In genomic region chr22:49047461-49047860, GRCh38 we compare ENCODE assay signal across 26 cellular contexts.
DNase-seq lines count a peak whose midpoint lies in the region; ATAC-seq and TF ChIP-seq lines count a peak whose summit lies in the region.
"Had no signal": no experiment of that assay in that cellular context is flagged by ENCODE, and none has a peak within 500 bp of the region (broad histone marks: within the 10 kb centered on the region; RNA-seq: fewer than 3 reads in every experiment).

No MANE protein-coding gene starts in this region.

- H3K9me3 ChIP-seq in BE2C, result no peaks in the 10 kb centered on the region; the same call in 1 of the 2 replicates
- H3K9me3 ChIP-seq: BLaER1, HAP-1, SJCRH30 had no signal

- no peaks in the 10 kb centered on the region for H3K4me1 ChIP-seq in BE2C
- H3K4me1 ChIP-seq: HAP-1, SJCRH30 had no signal

- ATAC-seq in GM18870 (IDR thresholded peaks at IDR 0.05; ENCODE audit: unreplicated experiment) (no peak), HG03520 (IDR thresholded peaks at IDR 0.05; ENCODE audit: unreplicated experiment) (no peak)
- ATAC-seq: Right ventricle myocardium inferior, T-cell had no signal

- DNase-seq in Daoy (ENCODE audit: low read depth) (peak; percentile 86), NCI-H748 treated with DMSO at 0.1 percent for 48 hours (lab: John Stamatoyannopoulos, UW) (peak; percentile 5), glomerular visceral epithelial cell (ENCODE audit: extremely low spot score) (peak; percentile 1), BE2C (no peak)
- no peak for DNase-seq in stimulated activated naive CD4-positive, alpha-beta T cell (lab: John Stamatoyannopoulos, UW)
- DNase-seq: ACHN; CD4-positive, CD25-positive, alpha-beta regulatory T cell; DMS79; GF-D8; GOT3; HFFc6; KG1; MM.1S; NCI-H1417; NCI-H1694; NCI-H2029 treated with DMSO at 0.1 percent for 48 hours; NCI-H82; NK-92 treated with Interleukin-12 subunit alpha and Interleukin-12 subunit beta, amount 100 ng/mL, for 24 hours; PC-9; SJCRH30 had no signal

- TF ChIP-seq CTCF in BE2C (IDR thresholded peaks at IDR 0.05; ENCODE audit: low read depth, low read length), result no peak

- no peaks in the 10 kb centered on the region for H3K27me3 ChIP-seq in BE2C
- H3K27me3 ChIP-seq: BLaER1 had no signal

- no peak overlapping the region for H3K4me3 ChIP-seq in BE2C (ENCODE audit: low read depth, low read length)
- H3K4me3 ChIP-seq: BLaER1, HAP-1, PC-9, SJCRH30 had no signal

- H3K36me3 ChIP-seq in BE2C, result no peaks in the 10 kb centered on the region
- H3K36me3 ChIP-seq: BLaER1, HAP-1, SJCRH30 had no signal

Comparison
In these comparisons a context has a peak if more than half of its experiments do, and no peak if none do; other contexts are left out.
1. DNase-seq: peak in Daoy (single experiment), NCI-H748 treated with DMSO at 0.1 percent for 48 hours (single experiment) and glomerular visceral epithelial cell (single experiment); none in BE2C (single experiment) and stimulated activated naive CD4-positive, alpha-beta T cell (0 of 6).